ENCODE assay signal across 1 cellular context in genomic region chr3:66484106-66484857, GRCh38.
TF ChIP-seq lines count a peak whose summit lies in the region.

No MANE protein-coding gene starts in this region.

TF ChIP-seq in GM23338, 12 proteins besides CTCF, POLR2A, EP300 and RAD21 (continued from another document):
- TF ChIP-seq ZNF462 (CRISPR knock-in tag; IDR thresholded peaks at IDR 0.05) (no peak), ZNF331 (CRISPR knock-in tag; IDR thresholded peaks at IDR 0.05; ENCODE audit: low read depth) (no peak), POLR2AphosphoS5 (IDR thresholded peaks at IDR 0.05; ENCODE audit: low read depth) (no peak), ETS1 (IDR thresholded peaks at IDR 0.05) (no peak), CREB1 (CRISPR knock-in tag; IDR thresholded peaks at IDR 0.05; ENCODE audit: low read depth) (no peak), JUNB (IDR thresholded peaks at IDR 0.05; ENCODE audit: unreplicated experiment) (no peak), NANOG (IDR thresholded peaks at IDR 0.05; ENCODE audit: borderline replicate concordance) (no peak)
TF ChIP-seq in GM23338: peak in this region for 0.
